1 cellular context compared by ENCODE assay signal in genomic region chr1:61237147-61237546, GRCh38.
TF ChIP-seq lines count a peak whose summit lies in the region.

No MANE protein-coding gene starts in this region.

TF ChIP-seq in GM23338, 12 proteins besides CTCF, POLR2A, EP300 and RAD21 (continued from another document):
- no peak for TF ChIP-seq ZNF462 (CRISPR knock-in tag; IDR thresholded peaks at IDR 0.05)
- TF ChIP-seq ZNF114 (CRISPR knock-in tag; IDR thresholded peaks at IDR 0.05) = no peak
- no peak for TF ChIP-seq EZH2phosphoT487 (IDR thresholded peaks at IDR 0.05; ENCODE audit: unreplicated experiment)
- no peak for TF ChIP-seq POLR2AphosphoS5 (IDR thresholded peaks at IDR 0.05; ENCODE audit: low read depth)
- TF ChIP-seq STAT1 (IDR thresholded peaks at IDR 0.05; ENCODE audit: unreplicated experiment) = no peak
- no peak for TF ChIP-seq ZNF331 (CRISPR knock-in tag; IDR thresholded peaks at IDR 0.05; ENCODE audit: low read depth)
